ENCODE assay signal across 11 cellular contexts in genomic region chr1:205283270-205284147, GRCh38. TPM values are rescaled to one million over a fixed set of nuclear protein-coding genes. Genes with fewer than 3 reads are reported as not detected.
DNase-seq lines count a peak whose midpoint lies in the region; ATAC-seq, FAIRE-seq and TF ChIP-seq lines count a peak whose summit lies in the region.
"Had no signal": no experiment of that assay in that cellular context is flagged by ENCODE, and none has a peak within 500 bp of the region (broad histone marks: within the 10 kb centered on the region; RNA-seq: fewer than 3 reads in every experiment).

No MANE protein-coding gene starts in this region.

- H3K4me2 ChIP-seq in Karpas-422 (ENCODE audit: low read depth, low read length, poor library complexity, severe bottlenecking) (peak overlapping the region; percentile 85), K562 (ENCODE audit: insufficient read depth, low read length) (no peak overlapping the region)

- H3K9me2 ChIP-seq in Karpas-422 (replicated peaks; ENCODE audit: insufficient read depth, low read length) = no peaks in the 10 kb centered on the region

- TF ChIP-seq CTCF in K562 (IDR thresholded peaks at IDR 0.05 in 2 of 3, conservative IDR thresholded peaks at IDR 0.05 in 1 of 3; ENCODE audit: insufficient read depth in 2 of 3, low read depth in 1 of 3, low read length in 3 of 3) = no peak

- H3K9me3 ChIP-seq in CD4-positive, CD25-positive, alpha-beta regulatory T cell (ENCODE audit: control insufficient read depth in 2 of 2, low read length in 2 of 2) = no peaks in the 10 kb centered on the region
- H3K9me3 ChIP-seq in Karpas-422 (ENCODE audit: low read length) (no peaks in the 10 kb centered on the region), K562 (replicated peaks; ENCODE audit: control insufficient read depth, insufficient read depth, low read depth, low read length) (no peaks in the 10 kb centered on the region)

- H3K79me2 ChIP-seq in Karpas-422 (ENCODE audit: low read length) (no peaks in the 10 kb centered on the region), K562 (ENCODE audit: control insufficient read depth, insufficient read depth, low read length) (no peaks in the 10 kb centered on the region)

- FAIRE-seq in K562 (lab: Jason Lieb, UNC) = no peak
- FAIRE-seq in RCC 7860 (lab: Jason Lieb, UNC) = no peak
- FAIRE-seq: GM12878 had no signal

- H3K9me3 Mint-ChIP-seq in CD4-positive, CD25-positive, alpha-beta regulatory T cell = peaks cover 0 to 3% (median 0%) of the 10 kb centered on the region in 7 donors
- no peaks in the 10 kb centered on the region for H3K9me3 Mint-ChIP-seq in natural killer cell treated with Interleukin-12 subunit alpha and Interleukin-12 subunit beta and Interleukin-15 and Interleukin-18, amount 100 ng/mL, for 72 hours
- H3K9me3 Mint-ChIP-seq: stimulated activated naive CD8-positive, alpha-beta T cell treated with anti-CD3 and anti-CD28 coated beads, Interleukin-15, Interleukin-2, amounts not matched to agents 100 ng/mL and 50 ng/mL, for 24 hours had no signal

- H3K9ac ChIP-seq in Karpas-422 (ENCODE audit: low read length) = peak overlapping the region; percentile 71; the same call in 1 of the 2 replicates
- H3K9ac ChIP-seq in K562 (ENCODE audit: insufficient read depth in 1 of 2, low read depth in 2 of 2, low read length in 2 of 2) = no peak overlapping the region

- no peak for TF ChIP-seq POLR2A in K562 (conservative IDR thresholded peaks at IDR 0.05)

- peak overlapping the region; percentile 40 to 80 (median 77) for H3K4me3 Mint-ChIP-seq in CD4-positive, CD25-positive, alpha-beta regulatory T cell
- peak overlapping the region; percentile 37 for H3K4me3 Mint-ChIP-seq in natural killer cell treated with Interleukin-12 subunit alpha and Interleukin-12 subunit beta and Interleukin-15 and Interleukin-18, amount 100 ng/mL, for 72 hours
- H3K4me3 Mint-ChIP-seq: stimulated activated naive CD8-positive, alpha-beta T cell treated with anti-CD3 and anti-CD28 coated beads, Interleukin-15, Interleukin-2, amounts not matched to agents 100 ng/mL and 50 ng/mL, for 24 hours had no signal

- peaks cover 28% of the 10 kb centered on the region for H3K27me3 Mint-ChIP-seq in CD4-positive, CD25-positive, alpha-beta regulatory T cell
- H3K27me3 Mint-ChIP-seq in natural killer cell treated with Interleukin-12 subunit alpha and Interleukin-12 subunit beta and Interleukin-15 and Interleukin-18, amount 100 ng/mL, for 72 hours = peaks cover 0 to 2% of the 10 kb centered on the region in 2 donors
- H3K27me3 Mint-ChIP-seq: stimulated activated naive CD8-positive, alpha-beta T cell treated with anti-CD3 and anti-CD28 coated beads, Interleukin-15, Interleukin-2, amounts not matched to agents 100 ng/mL and 50 ng/mL, for 24 hours had no signal

- no peaks in the 10 kb centered on the region for H3K36me3 ChIP-seq in CD4-positive, CD25-positive, alpha-beta regulatory T cell (ENCODE audit: control insufficient read depth, insufficient read depth, low read length)
- H3K36me3 ChIP-seq in Karpas-422 (ENCODE audit: insufficient read depth, low read length) (no peaks in the 10 kb centered on the region), K562 (ENCODE audit: control insufficient read depth, insufficient read depth, low read length) (no peaks in the 10 kb centered on the region)

- BruUV-seq in K562 (replicated peaks; lab: Mats Ljungman, UMichigan) = no TSS peak

- H3K4me1 ChIP-seq in CD4-positive, CD25-positive, alpha-beta regulatory T cell (ENCODE audit: control insufficient read depth, insufficient read depth, low read length, poor library complexity, severe bottlenecking) = peaks cover 84% of the 10 kb centered on the region
- peaks cover 53% of the 10 kb centered on the region for H3K4me1 ChIP-seq in Karpas-422 (ENCODE audit: low read length)
- peaks cover 14 to 24% of the 10 kb centered on the region in 2 experiments for H3K4me1 ChIP-seq in K562 (replicated peaks in 1 of 2; ENCODE audit: control insufficient read depth in 2 of 2, insufficient read depth in 2 of 2, low read length in 2 of 2)

- TF ChIP-seq EP300 in K562 (IDR thresholded peaks at IDR 0.05; ENCODE audit: low read length) = no peak

- POLR2A ChIA-PET in K562 (lab: Yijun Ruan, JAX) = interaction anchor here (0.6 to 1.4 kb wide), 5 partner anchors 11 to 1162 kb away, joined by 3 to 8 read pairs (median 3); no protein-coding TSS in a partner anchor

- no peak for ATAC-seq in CD4-positive, CD25-positive, alpha-beta regulatory T cell (ENCODE audit: low read depth in 2 of 2)
- ATAC-seq in K562 = no peak
- ATAC-seq in natural killer cell treated with Interleukin-12 subunit alpha and Interleukin-12 subunit beta and Interleukin-15 and Interleukin-18, amount 100 ng/mL, for 72 hours = no peak
- ATAC-seq in GM19328 (IDR thresholded peaks at IDR 0.05; ENCODE audit: unreplicated experiment) = no peak
- ATAC-seq: GM12878 had no signal

- CTCF ChIA-PET in K562 (lab: Yijun Ruan, JAX; ENCODE audit: low intra/inter-chr PET ratio) = no interaction called here

- H2AFZ ChIP-seq in Karpas-422 (ENCODE audit: low read length) = no peak overlapping the region
- 0 out of 2 replicates have a peak overlapping the region, but pooled peaks have one; percentile 77 for H2AFZ ChIP-seq in K562 (ENCODE audit: low read depth, low read length)

- no peaks in the 10 kb centered on the region for H3K9me1 ChIP-seq in K562 (ENCODE audit: control insufficient read depth, insufficient read depth, low read length)

- peak overlapping the region; percentile 93 to 98 (median 98) for H3K27ac Mint-ChIP-seq in CD4-positive, CD25-positive, alpha-beta regulatory T cell
- peak overlapping the region in 1 of 2 donors; percentile 15 for H3K27ac Mint-ChIP-seq in natural killer cell treated with Interleukin-12 subunit alpha and Interleukin-12 subunit beta and Interleukin-15 and Interleukin-18, amount 100 ng/mL, for 72 hours
- H3K27ac Mint-ChIP-seq: stimulated activated naive CD8-positive, alpha-beta T cell treated with anti-CD3 and anti-CD28 coated beads, Interleukin-15, Interleukin-2, amounts not matched to agents 100 ng/mL and 50 ng/mL, for 24 hours had no signal

- peak overlapping the region; percentile 87 for H3K27ac ChIP-seq in CD4-positive, CD25-positive, alpha-beta regulatory T cell (ENCODE audit: insufficient read depth, low read length, poor library complexity, severe bottlenecking)
- H3K27ac ChIP-seq in Karpas-422 (ENCODE audit: low read length) (0 out of 2 replicates have a peak overlapping the region, but pooled peaks have one; percentile 20), K562 (ENCODE audit: extremely low read depth, low read depth, low read length) (no peak overlapping the region)

- intact Hi-C loops in K562 (cut with micrococcal nuclease) = no loop called here

- H3K4me3 ChIP-seq in CD4-positive, CD25-positive, alpha-beta regulatory T cell (ENCODE audit: low read depth, low read length) = no peak overlapping the region
- H3K4me3 ChIP-seq in Karpas-422 (ENCODE audit: low read length) (no peak overlapping the region), K562 (no peak overlapping the region)
- H3K4me3 ChIP-seq: GM12878 had no signal

- in situ Hi-C loops in K562 (cut with MboI) = no loop called here

- 50% methylated on average over 14 of the region's 15 CpGs for WGBS in K562 (ENCODE audit: insufficient coverage, low coverage, missing lambda C conversion rate)

- no peak for TF ChIP-seq RAD21 in K562 (CRISPR knock-in tag; conservative IDR thresholded peaks at IDR 0.05 in 1 of 2, IDR thresholded peaks at IDR 0.05 in 1 of 2)

- H3K36me3 Mint-ChIP-seq in CD4-positive, CD25-positive, alpha-beta regulatory T cell = no peaks in the 10 kb centered on the region
- H3K36me3 Mint-ChIP-seq in natural killer cell treated with Interleukin-12 subunit alpha and Interleukin-12 subunit beta and Interleukin-15 and Interleukin-18, amount 100 ng/mL, for 72 hours = no peaks in the 10 kb centered on the region

- no peak for DNase-seq in CD4-positive, CD25-positive, alpha-beta regulatory T cell
- DNase-seq in Karpas-422 (no peak), K562 (ENCODE audit: extremely low read depth in 1 of 4, low spot score in 3 of 4) (no peak), SIG-M5 (lab: John Stamatoyannopoulos, UW) (no peak), RCC 7860 (ENCODE audit: low spot score) (no peak), NCI-H187 (lab: John Stamatoyannopoulos, UW) (no peak)
- DNase-seq in natural killer cell treated with Interleukin-12 subunit alpha and Interleukin-12 subunit beta and Interleukin-15 and Interleukin-18, amount 100 ng/mL, for 72 hours (ENCODE audit: low spot score) = no peak
- DNase-seq: activated CD4-positive, alpha-beta T cell treated with anti-CD3 and anti-CD28 coated beads, Interleukin-2, amount 50 U/mL, for 4 hours had no signal

- H3K27me3 ChIP-seq in CD4-positive, CD25-positive, alpha-beta regulatory T cell (ENCODE audit: control insufficient read depth, insufficient read depth, low read length) = no peaks in the 10 kb centered on the region
- no peaks in the 10 kb centered on the region for H3K27me3 ChIP-seq in Karpas-422 (ENCODE audit: low read length)
- peaks cover 2 to 4% of the 10 kb centered on the region in 2 experiments; a peak in 3 of 5 replicates for H3K27me3 ChIP-seq in K562 (ENCODE audit: control insufficient read depth in 2 of 2, insufficient read depth in 2 of 2, low read length in 2 of 2)

- H4K20me1 ChIP-seq in Karpas-422 (ENCODE audit: insufficient read depth, low read depth, low read length) (no peaks in the 10 kb centered on the region), K562 (replicated peaks; ENCODE audit: control insufficient read depth, insufficient read depth, low read length) (no peaks in the 10 kb centered on the region)

- H3K4me1 Mint-ChIP-seq in CD4-positive, CD25-positive, alpha-beta regulatory T cell = peaks cover 20 to 91% (median 74%) of the 10 kb centered on the region in 4 donors
- H3K4me1 Mint-ChIP-seq in natural killer cell treated with Interleukin-12 subunit alpha and Interleukin-12 subunit beta and Interleukin-15 and Interleukin-18, amount 100 ng/mL, for 72 hours (ENCODE audit: low read depth in 2 of 2) = peaks cover 55 to 64% of the 10 kb centered on the region in 2 donors

RNA-seq across cellular contexts. Expression of gene NUAK2, which starts 38.0 kb away (rescaled TPM):
- total RNA-seq in CD4-positive, CD25-positive, alpha-beta regulatory T cell = 9.9 TPM
- 10 to 100 TPM; 13.2 to 41.3 (median 25.4) TPM for polyA plus RNA-seq in CD4-positive, CD25-positive, alpha-beta regulatory T cell
- total RNA-seq in Karpas-422 (2014; rRNA removed; shearing (Covaris generic); ENCODE audit: low replicate concordance) = 1.4 TPM in 2 replicates
- 0.40 and 0.90 TPM in 2 replicates for total RNA-seq in K562 (2011; cell fraction: chromatin; rRNA removed; ENCODE audit: low replicate concordance)
- total RNA-seq in K562 (2011; cell fraction: nucleolus; rRNA removed) = 0.39 and 0.83 TPM in 2 replicates
- 0.23 and 0.73 TPM in 2 replicates for total RNA-seq in K562 (2011; cell fraction: nucleoplasm; rRNA removed)
- 0.05 and 0.29 TPM in 2 replicates for total RNA-seq in K562 (2014; rRNA removed)
- total RNA-seq in K562 (2014; rRNA removed; fragmentation: Illumina TruSeq; extraction: Trizol) = 0.13 and 0.18 TPM in 2 replicates
- 0.14 and 0.15 TPM in 2 replicates for total RNA-seq in K562 (2015; rRNA removed; fragmentation: Illumina TruSeq; extraction: Trizol)
- 0.44 and 0.47 TPM in 2 replicates for total RNA-seq in K562 (2021)
- polyA plus RNA-seq in K562 (2011; rRNA removed) = 0.11 and 0.68 TPM in 2 replicates
- 0.19 and 0.37 TPM in 2 replicates for polyA plus RNA-seq in K562 (2011; cell fraction: cytosol; rRNA removed)
- polyA plus RNA-seq in K562 (2011; cell fraction: nucleus; rRNA removed) = 0.41 and 0.49 TPM in 2 replicates
- 0.20 and 0.60 TPM in 2 replicates for polyA plus RNA-seq in K562 (2012)
- 0.27 and 0.33 TPM in 2 replicates for polyA plus RNA-seq in K562 (2014; fragmentation: Illumina TruSeq; extraction: Trizol)
- polyA plus RNA-seq in K562 (2014; fragmentation: Nextera tagmentation; extraction: Ambion mirVana) = under 1 TPM; 0.04 to 0.10 TPM
- 0.19 and 0.45 TPM in 2 replicates for polyA plus RNA-seq in K562 (2014; rRNA removed)
- polyA minus RNA-seq in K562 (2011; rRNA and poly(A)+ RNA removed) = 0.28 and 0.39 TPM in 2 replicates
- 0.48 and 0.64 TPM in 2 replicates for polyA minus RNA-seq in K562 (2011; cell fraction: cytosol; rRNA and poly(A)+ RNA removed)
- polyA minus RNA-seq in K562 (2011; cell fraction: nucleus; rRNA and poly(A)+ RNA removed) = 0.54 and 0.78 TPM in 2 replicates
- total RNA-seq in natural killer cell treated with Interleukin-12 subunit alpha and Interleukin-12 subunit beta and Interleukin-15 and Interleukin-18, amount 100 ng/mL, for 72 hours = 1 to 10 TPM; 1.0 to 2.5 TPM

RNA-seq across cellular contexts. Expression of gene TMCC2, which starts 55.8 kb away (rescaled TPM):
- 1.8 TPM for total RNA-seq in CD4-positive, CD25-positive, alpha-beta regulatory T cell
- polyA plus RNA-seq in CD4-positive, CD25-positive, alpha-beta regulatory T cell = under 1 TPM; 0.22 to 0.37 (median 0.28) TPM
- total RNA-seq in Karpas-422 (2014; rRNA removed; shearing (Covaris generic); ENCODE audit: low replicate concordance) = 0.89 and 1.3 TPM in 2 replicates
- 0.44 and 1.0 TPM in 2 replicates for total RNA-seq in K562 (2011; cell fraction: chromatin; rRNA removed; ENCODE audit: low replicate concordance)
- 0.66 and 1.0 TPM in 2 replicates for total RNA-seq in K562 (2011; cell fraction: nucleolus; rRNA removed)
- total RNA-seq in K562 (2011; cell fraction: nucleoplasm; rRNA removed) = 0.51 and 1.1 TPM in 2 replicates
- total RNA-seq in K562 (2014; rRNA removed) = 1.5 and 1.6 TPM in 2 replicates
- 0.48 and 0.62 TPM in 2 replicates for total RNA-seq in K562 (2014; rRNA removed; fragmentation: Illumina TruSeq; extraction: Trizol)
- total RNA-seq in K562 (2015; rRNA removed; fragmentation: Illumina TruSeq; extraction: Trizol) = 0.94 and 0.98 TPM in 2 replicates
- 1.8 TPM in 2 replicates for total RNA-seq in K562 (2021)
- 0.60 and 1.3 TPM in 2 replicates for polyA plus RNA-seq in K562 (2011; rRNA removed)
- 1.6 and 1.7 TPM in 2 replicates for polyA plus RNA-seq in K562 (2011; cell fraction: cytosol; rRNA removed)
- polyA plus RNA-seq in K562 (2011; cell fraction: nucleus; rRNA removed) = 1.6 and 1.9 TPM in 2 replicates
- polyA plus RNA-seq in K562 (2012) = 2.0 and 6.3 TPM in 2 replicates
- polyA plus RNA-seq in K562 (2014; fragmentation: Illumina TruSeq; extraction: Trizol) = 1.2 and 1.3 TPM in 2 replicates
- polyA plus RNA-seq in K562 (2014; fragmentation: Nextera tagmentation; extraction: Ambion mirVana) = under 1 TPM; 0.06 to 0.10 TPM
- polyA plus RNA-seq in K562 (2014; rRNA removed) = 1.2 and 2.0 TPM in 2 replicates
- 0.74 and 1.3 TPM in 2 replicates for polyA minus RNA-seq in K562 (2011; rRNA and poly(A)+ RNA removed)
- polyA minus RNA-seq in K562 (2011; cell fraction: cytosol; rRNA and poly(A)+ RNA removed) = 0.76 and 2.9 TPM in 2 replicates
- 0.54 and 1.6 TPM in 2 replicates for polyA minus RNA-seq in K562 (2011; cell fraction: nucleus; rRNA and poly(A)+ RNA removed)
- 10 to 100 TPM; 24.0 to 28.8 TPM for total RNA-seq in natural killer cell treated with Interleukin-12 subunit alpha and Interleukin-12 subunit beta and Interleukin-15 and Interleukin-18, amount 100 ng/mL, for 72 hours
